1 cellular context compared by ENCODE assay signal in the genomic region with DNA sequence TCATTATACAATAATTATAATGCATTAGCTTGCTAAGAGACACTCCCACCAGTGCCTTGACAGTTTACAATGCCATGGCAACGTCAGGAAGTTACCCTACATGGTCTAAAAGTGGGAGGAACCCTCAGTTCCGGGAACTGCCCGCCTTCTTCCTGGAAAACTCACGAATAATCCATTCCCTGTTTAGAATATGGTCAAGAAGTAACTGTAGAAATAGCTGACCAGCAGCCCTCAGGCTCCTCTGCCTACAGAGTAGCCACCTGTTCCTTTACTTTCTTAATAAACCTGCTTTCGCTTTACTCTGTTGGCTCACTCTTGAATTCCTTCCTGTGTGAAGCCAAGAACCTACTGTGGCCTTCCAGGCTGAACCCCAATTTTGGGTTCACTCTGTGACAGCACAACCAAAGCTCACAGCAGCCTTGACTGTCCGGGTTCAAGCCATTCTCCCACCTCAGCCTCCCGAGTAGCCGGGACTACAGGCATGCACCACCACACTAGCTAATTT.
A peak's percentile ranks its signal among the peaks of the same experiment; 100 is the strongest.
TF ChIP-seq lines count a peak whose summit lies in the region.

No MANE protein-coding gene starts in this region.

TF ChIP-seq in K562, 482 proteins besides CTCF, POLR2A, EP300 and RAD21 (continued from another document and continues in another):
- no peak for TF ChIP-seq PATZ1 (CRISPR knock-in tag; IDR thresholded peaks at IDR 0.05; ENCODE audit: borderline replicate concordance)
- no peak for TF ChIP-seq ETV5 (CRISPR knock-in tag; IDR thresholded peaks at IDR 0.05; ENCODE audit: low read depth)
- TF ChIP-seq SLC30A9 (CRISPR knock-in tag; IDR thresholded peaks at IDR 0.05): no peak
- TF ChIP-seq ZNF311 (CRISPR knock-in tag; IDR thresholded peaks at IDR 0.05): no peak
- TF ChIP-seq ZNF324 (CRISPR knock-in tag; IDR thresholded peaks at IDR 0.05): no peak
- TF ChIP-seq NFATC3 (IDR thresholded peaks at IDR 0.05): no peak
- no peak for TF ChIP-seq HNRNPL (IDR thresholded peaks at IDR 0.05; ENCODE audit: low read depth, low read length)
- TF ChIP-seq, protein P1, sequence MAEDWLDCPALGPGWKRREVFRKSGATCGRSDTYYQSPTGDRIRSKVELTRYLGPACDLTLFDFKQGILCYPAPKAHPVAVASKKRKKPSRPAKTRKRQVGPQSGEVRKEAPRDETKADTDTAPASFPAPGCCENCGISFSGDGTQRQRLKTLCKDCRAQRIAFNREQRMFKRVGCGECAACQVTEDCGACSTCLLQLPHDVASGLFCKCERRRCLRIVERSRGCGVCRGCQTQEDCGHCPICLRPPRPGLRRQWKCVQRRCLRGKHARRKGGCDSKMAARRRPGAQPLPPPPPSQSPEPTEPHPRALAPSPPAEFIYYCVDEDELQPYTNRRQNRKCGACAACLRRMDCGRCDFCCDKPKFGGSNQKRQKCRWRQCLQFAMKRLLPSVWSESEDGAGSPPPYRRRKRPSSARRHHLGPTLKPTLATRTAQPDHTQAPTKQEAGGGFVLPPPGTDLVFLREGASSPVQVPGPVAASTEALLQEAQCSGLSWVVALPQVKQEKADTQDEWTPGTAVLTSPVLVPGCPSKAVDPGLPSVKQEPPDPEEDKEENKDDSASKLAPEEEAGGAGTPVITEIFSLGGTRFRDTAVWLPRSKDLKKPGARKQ (CRISPR knock-in tag; IDR thresholded peaks at IDR 0.05): no peak
- TF ChIP-seq TAF9B (IDR thresholded peaks at IDR 0.05; ENCODE audit: partially characterized antibody): no peak
- no peak for TF ChIP-seq ZNF12 (CRISPR knock-in tag; IDR thresholded peaks at IDR 0.05)
- TF ChIP-seq MAFG (tag; conservative IDR thresholded peaks at IDR 0.05): no peak
- TF ChIP-seq KAT8 (IDR thresholded peaks at IDR 0.05; ENCODE audit: low read depth): no peak
- TF ChIP-seq MCM3 (IDR thresholded peaks at IDR 0.05): no peak
- TF ChIP-seq GABPB2 (CRISPR knock-in tag; conservative IDR thresholded peaks at IDR 0.05): no peak
- no peak for TF ChIP-seq CBX8 (IDR thresholded peaks at IDR 0.05; ENCODE audit: borderline replicate concordance, extremely low read depth, low read depth, low read length, poor library complexity, severe bottlenecking)
- TF ChIP-seq, protein P2, sequence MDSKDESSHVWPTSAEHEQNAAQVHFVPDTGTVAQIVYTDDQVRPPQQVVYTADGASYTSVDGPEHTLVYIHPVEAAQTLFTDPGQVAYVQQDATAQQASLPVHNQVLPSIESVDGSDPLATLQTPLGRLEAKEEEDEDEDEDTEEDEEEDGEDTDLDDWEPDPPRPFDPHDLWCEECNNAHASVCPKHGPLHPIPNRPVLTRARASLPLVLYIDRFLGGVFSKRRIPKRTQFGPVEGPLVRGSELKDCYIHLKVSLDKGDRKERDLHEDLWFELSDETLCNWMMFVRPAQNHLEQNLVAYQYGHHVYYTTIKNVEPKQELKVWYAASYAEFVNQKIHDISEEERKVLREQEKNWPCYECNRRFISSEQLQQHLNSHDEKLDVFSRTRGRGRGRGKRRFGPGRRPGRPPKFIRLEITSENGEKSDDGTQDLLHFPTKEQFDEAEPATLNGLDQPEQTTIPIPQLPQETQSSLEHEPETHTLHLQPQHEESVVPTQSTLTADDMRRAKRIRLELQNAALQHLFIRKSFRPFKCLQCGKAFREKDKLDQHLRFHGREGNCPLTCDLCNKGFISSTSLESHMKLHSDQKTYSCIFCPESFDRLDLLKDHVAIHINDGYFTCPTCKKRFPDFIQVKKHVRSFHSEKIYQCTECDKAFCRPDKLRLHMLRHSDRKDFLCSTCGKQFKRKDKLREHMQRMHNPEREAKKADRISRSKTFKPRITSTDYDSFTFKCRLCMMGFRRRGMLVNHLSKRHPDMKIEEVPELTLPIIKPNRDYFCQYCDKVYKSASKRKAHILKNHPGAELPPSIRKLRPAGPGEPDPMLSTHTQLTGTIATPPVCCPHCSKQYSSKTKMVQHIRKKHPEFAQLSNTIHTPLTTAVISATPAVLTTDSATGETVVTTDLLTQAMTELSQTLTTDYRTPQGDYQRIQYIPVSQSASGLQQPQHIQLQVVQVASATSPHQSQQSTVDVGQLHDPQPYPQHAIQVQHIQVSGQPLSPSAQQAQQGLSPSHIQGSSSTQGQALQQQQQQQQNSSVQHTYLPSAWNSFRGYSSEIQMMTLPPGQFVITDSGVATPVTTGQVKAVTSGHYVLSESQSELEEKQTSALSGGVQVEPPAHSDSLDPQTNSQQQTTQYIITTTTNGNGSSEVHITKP (IDR thresholded peaks at IDR 0.05; ENCODE audit: partially characterized antibody): peak; percentile 88
- no peak for TF ChIP-seq NCOA4 (IDR thresholded peaks at IDR 0.05; ENCODE audit: partially characterized antibody)
- TF ChIP-seq CBFB (CRISPR knock-in tag; IDR thresholded peaks at IDR 0.05): no peak
- no peak for TF ChIP-seq RBM25 (IDR thresholded peaks at IDR 0.05; ENCODE audit: low read depth, low read length, severe bottlenecking)
- no peak for TF ChIP-seq RNF219 (CRISPR knock-in tag; IDR thresholded peaks at IDR 0.05)
- no peak for TF ChIP-seq ZNF354B (CRISPR knock-in tag; IDR thresholded peaks at IDR 0.05)
- TF ChIP-seq, protein P3, sequence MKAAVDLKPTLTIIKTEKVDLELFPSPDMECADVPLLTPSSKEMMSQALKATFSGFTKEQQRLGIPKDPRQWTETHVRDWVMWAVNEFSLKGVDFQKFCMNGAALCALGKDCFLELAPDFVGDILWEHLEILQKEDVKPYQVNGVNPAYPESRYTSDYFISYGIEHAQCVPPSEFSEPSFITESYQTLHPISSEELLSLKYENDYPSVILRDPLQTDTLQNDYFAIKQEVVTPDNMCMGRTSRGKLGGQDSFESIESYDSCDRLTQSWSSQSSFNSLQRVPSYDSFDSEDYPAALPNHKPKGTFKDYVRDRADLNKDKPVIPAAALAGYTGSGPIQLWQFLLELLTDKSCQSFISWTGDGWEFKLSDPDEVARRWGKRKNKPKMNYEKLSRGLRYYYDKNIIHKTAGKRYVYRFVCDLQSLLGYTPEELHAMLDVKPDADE (conservative IDR thresholded peaks at IDR 0.05; ENCODE audit: control insufficient read depth, low read depth, low read length): no peak
- TF ChIP-seq PHF8 (IDR thresholded peaks at IDR 0.05; ENCODE audit: borderline replicate concordance, low read length): peak; percentile 55; the same call in 1 of the 2 replicates
- TF ChIP-seq GATAD2B (IDR thresholded peaks at IDR 0.05; ENCODE audit: borderline replicate concordance): no peak
- no peak for TF ChIP-seq FOSL1 (tag; conservative IDR thresholded peaks at IDR 0.05)
- TF ChIP-seq, protein P4, sequence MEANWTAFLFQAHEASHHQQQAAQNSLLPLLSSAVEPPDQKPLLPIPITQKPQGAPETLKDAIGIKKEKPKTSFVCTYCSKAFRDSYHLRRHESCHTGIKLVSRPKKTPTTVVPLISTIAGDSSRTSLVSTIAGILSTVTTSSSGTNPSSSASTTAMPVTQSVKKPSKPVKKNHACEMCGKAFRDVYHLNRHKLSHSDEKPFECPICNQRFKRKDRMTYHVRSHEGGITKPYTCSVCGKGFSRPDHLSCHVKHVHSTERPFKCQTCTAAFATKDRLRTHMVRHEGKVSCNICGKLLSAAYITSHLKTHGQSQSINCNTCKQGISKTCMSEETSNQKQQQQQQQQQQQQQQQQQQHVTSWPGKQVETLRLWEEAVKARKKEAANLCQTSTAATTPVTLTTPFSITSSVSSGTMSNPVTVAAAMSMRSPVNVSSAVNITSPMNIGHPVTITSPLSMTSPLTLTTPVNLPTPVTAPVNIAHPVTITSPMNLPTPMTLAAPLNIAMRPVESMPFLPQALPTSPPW (CRISPR knock-in tag; IDR thresholded peaks at IDR 0.05): no peak
- TF ChIP-seq CBX3 (IDR thresholded peaks at IDR 0.05; ENCODE audit: borderline replicate concordance in 1 of 2, low read length in 2 of 2): no peak
- TF ChIP-seq ZSCAN32 (CRISPR knock-in tag; IDR thresholded peaks at IDR 0.05): no peak
- TF ChIP-seq SMAD4 (CRISPR knock-in tag; conservative IDR thresholded peaks at IDR 0.05): 0 out of 2 replicates have a peak, but pooled peaks have one; percentile 28
- TF ChIP-seq SFPQ (IDR thresholded peaks at IDR 0.05; ENCODE audit: low read depth, low read length): no peak
- TF ChIP-seq CHD2 (IDR thresholded peaks at IDR 0.05; ENCODE audit: low read depth, low read length): no peak
- TF ChIP-seq, protein P5, sequence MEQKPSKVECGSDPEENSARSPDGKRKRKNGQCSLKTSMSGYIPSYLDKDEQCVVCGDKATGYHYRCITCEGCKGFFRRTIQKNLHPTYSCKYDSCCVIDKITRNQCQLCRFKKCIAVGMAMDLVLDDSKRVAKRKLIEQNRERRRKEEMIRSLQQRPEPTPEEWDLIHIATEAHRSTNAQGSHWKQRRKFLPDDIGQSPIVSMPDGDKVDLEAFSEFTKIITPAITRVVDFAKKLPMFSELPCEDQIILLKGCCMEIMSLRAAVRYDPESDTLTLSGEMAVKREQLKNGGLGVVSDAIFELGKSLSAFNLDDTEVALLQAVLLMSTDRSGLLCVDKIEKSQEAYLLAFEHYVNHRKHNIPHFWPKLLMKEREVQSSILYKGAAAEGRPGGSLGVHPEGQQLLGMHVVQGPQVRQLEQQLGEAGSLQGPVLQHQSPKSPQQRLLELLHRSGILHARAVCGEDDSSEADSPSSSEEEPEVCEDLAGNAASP (IDR thresholded peaks at IDR 0.05): no peak
- peak; percentile 60; the same call in 1 of the 2 replicates for TF ChIP-seq EGR1 (conservative IDR thresholded peaks at IDR 0.05)
- TF ChIP-seq, protein P6, sequence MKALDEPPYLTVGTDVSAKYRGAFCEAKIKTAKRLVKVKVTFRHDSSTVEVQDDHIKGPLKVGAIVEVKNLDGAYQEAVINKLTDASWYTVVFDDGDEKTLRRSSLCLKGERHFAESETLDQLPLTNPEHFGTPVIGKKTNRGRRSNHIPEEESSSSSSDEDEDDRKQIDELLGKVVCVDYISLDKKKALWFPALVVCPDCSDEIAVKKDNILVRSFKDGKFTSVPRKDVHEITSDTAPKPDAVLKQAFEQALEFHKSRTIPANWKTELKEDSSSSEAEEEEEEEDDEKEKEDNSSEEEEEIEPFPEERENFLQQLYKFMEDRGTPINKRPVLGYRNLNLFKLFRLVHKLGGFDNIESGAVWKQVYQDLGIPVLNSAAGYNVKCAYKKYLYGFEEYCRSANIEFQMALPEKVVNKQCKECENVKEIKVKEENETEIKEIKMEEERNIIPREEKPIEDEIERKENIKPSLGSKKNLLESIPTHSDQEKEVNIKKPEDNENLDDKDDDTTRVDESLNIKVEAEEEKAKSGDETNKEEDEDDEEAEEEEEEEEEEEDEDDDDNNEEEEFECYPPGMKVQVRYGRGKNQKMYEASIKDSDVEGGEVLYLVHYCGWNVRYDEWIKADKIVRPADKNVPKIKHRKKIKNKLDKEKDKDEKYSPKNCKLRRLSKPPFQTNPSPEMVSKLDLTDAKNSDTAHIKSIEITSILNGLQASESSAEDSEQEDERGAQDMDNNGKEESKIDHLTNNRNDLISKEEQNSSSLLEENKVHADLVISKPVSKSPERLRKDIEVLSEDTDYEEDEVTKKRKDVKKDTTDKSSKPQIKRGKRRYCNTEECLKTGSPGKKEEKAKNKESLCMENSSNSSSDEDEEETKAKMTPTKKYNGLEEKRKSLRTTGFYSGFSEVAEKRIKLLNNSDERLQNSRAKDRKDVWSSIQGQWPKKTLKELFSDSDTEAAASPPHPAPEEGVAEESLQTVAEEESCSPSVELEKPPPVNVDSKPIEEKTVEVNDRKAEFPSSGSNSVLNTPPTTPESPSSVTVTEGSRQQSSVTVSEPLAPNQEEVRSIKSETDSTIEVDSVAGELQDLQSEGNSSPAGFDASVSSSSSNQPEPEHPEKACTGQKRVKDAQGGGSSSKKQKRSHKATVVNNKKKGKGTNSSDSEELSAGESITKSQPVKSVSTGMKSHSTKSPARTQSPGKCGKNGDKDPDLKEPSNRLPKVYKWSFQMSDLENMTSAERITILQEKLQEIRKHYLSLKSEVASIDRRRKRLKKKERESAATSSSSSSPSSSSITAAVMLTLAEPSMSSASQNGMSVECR (CRISPR knock-in tag; IDR thresholded peaks at IDR 0.05): no peak
- no peak for TF ChIP-seq CREBBP (IDR thresholded peaks at IDR 0.05; ENCODE audit: low read depth, low read length)
- no peak for TF ChIP-seq DACH1 (IDR thresholded peaks at IDR 0.05; ENCODE audit: partially characterized antibody)
- no peak for TF ChIP-seq SREBF2 (CRISPR knock-in tag; IDR thresholded peaks at IDR 0.05)
